ENCODE assay signal across 12 cellular contexts in genomic region chr5:68193481-68194036, GRCh38. TPM values are rescaled to one million over a fixed set of nuclear protein-coding genes. Genes with fewer than 3 reads are reported as not detected.
DNase-seq lines count a peak whose midpoint lies in the region; ATAC-seq and TF ChIP-seq lines count a peak whose summit lies in the region.
"Had no signal": no experiment of that assay in that cellular context is flagged by ENCODE, and none has a peak within 500 bp of the region (broad histone marks: within the 10 kb centered on the region; RNA-seq: fewer than 3 reads in every experiment).

No MANE protein-coding gene starts in this region.

- H3K4me3 ChIP-seq in epithelial cell of esophagus (ENCODE audit: low read length): no peak overlapping the region

- H3K9me3 Mint-ChIP-seq in Calu3 (ENCODE audit: low read depth, unreplicated experiment): peaks cover 4% of the 10 kb centered on the region
- H3K9me3 Mint-ChIP-seq: stimulated activated effector memory CD8-positive, alpha-beta T cell treated with anti-CD3 and anti-CD28 coated beads, Interleukin-12 subunit alpha, Interleukin-12 subunit beta, amount 100 ng/mL, for 72 hours; T-cell had no signal

- no peaks in the 10 kb centered on the region for H3K36me3 Mint-ChIP-seq in Calu3 (ENCODE audit: insufficient read depth, unreplicated experiment)
- H3K36me3 Mint-ChIP-seq: stimulated activated effector memory CD8-positive, alpha-beta T cell treated with anti-CD3 and anti-CD28 coated beads, Interleukin-12 subunit alpha, Interleukin-12 subunit beta, amount 100 ng/mL, for 72 hours; T-cell had no signal

- no peaks in the 10 kb centered on the region for H3K27me3 Mint-ChIP-seq in Calu3 (ENCODE audit: unreplicated experiment)
- H3K27me3 Mint-ChIP-seq: T-cell had no signal

- TF ChIP-seq POLR2A in GM18505 (IDR thresholded peaks at IDR 0.05; ENCODE audit: borderline replicate concordance, extremely low read depth, insufficient read depth, insufficient read length): no peak

- no TSS peak for BruUV-seq in Calu3 (replicated peaks; lab: Mats Ljungman, UMichigan)

- ATAC-seq in GM18505 (IDR thresholded peaks at IDR 0.05; ENCODE audit: unreplicated experiment) (no peak), HG03196 (IDR thresholded peaks at IDR 0.05; ENCODE audit: unreplicated experiment) (no peak)
- ATAC-seq: stimulated activated effector memory CD8-positive, alpha-beta T cell treated with anti-CD3 and anti-CD28 coated beads, Interleukin-12 subunit alpha, Interleukin-12 subunit beta, amount 100 ng/mL, for 72 hours had no signal

- CTCF ChIA-PET in Calu3 (lab: Charles Lee): no interaction called here

- TF ChIP-seq CTCF in Calu3 (IDR thresholded peaks at IDR 0.05; ENCODE audit: unreplicated experiment) (no peak), epithelial cell of esophagus (IDR thresholded peaks at IDR 0.05; ENCODE audit: insufficient read depth, low read depth, low read length, missing control alignments) (no peak)

- H3K4me3 Mint-ChIP-seq in Calu3 (ENCODE audit: low read depth, unreplicated experiment): no peak overlapping the region
- H3K4me3 Mint-ChIP-seq: stimulated activated effector memory CD8-positive, alpha-beta T cell treated with anti-CD3 and anti-CD28 coated beads, Interleukin-12 subunit alpha, Interleukin-12 subunit beta, amount 100 ng/mL, for 72 hours; T-cell had no signal

- peak overlapping the region; percentile 6 for H3K27ac Mint-ChIP-seq in Calu3 (ENCODE audit: unreplicated experiment)
- H3K27ac Mint-ChIP-seq: stimulated activated effector memory CD8-positive, alpha-beta T cell treated with anti-CD3 and anti-CD28 coated beads, Interleukin-12 subunit alpha, Interleukin-12 subunit beta, amount 100 ng/mL, for 72 hours; T-cell had no signal

- intact Hi-C loops in Calu3 (cut with micrococcal nuclease; ENCODE audit: unreplicated experiment): no loop called here

- DNase-seq in Calu3 (no peak), OCI-M1 (lab: John Stamatoyannopoulos, UW) (peak; percentile 28), epithelial cell of esophagus (ENCODE audit: low read depth) (peak; percentile 77), medulla oblongata (ENCODE audit: extremely low spot score) (peak; percentile 62), GOT3 (lab: John Stamatoyannopoulos, UW) (no peak), NCI-H446 (lab: John Stamatoyannopoulos, UW) (no peak)
- DNase-seq: central memory CD4-positive, alpha-beta T cell; stimulated activated CD4-positive, alpha-beta T cell treated with anti-CD3 and anti-CD28 coated beads, Interleukin-2, amount 100 ng/mL, for 48 hours; T-cell had no signal

- H3K4me1 Mint-ChIP-seq in Calu3 (ENCODE audit: low read depth, unreplicated experiment): peaks cover 29% of the 10 kb centered on the region

RNA-seq across cellular contexts. Expression of gene PIK3R1, which starts 22.0 kb away (rescaled TPM):
- 74.8 and 81.5 TPM in 2 replicates for total RNA-seq in Calu3 (2022)

Comparison
In these comparisons a context has a peak if more than half of its experiments do, and no peak if none do; other contexts are left out.
1. DNase-seq: peak in OCI-M1 (single experiment), epithelial cell of esophagus (single experiment) and medulla oblongata (single experiment); none in Calu3 (single experiment), GOT3 (single experiment) and NCI-H446 (0 of 2).